Comparison of ENCODE assay signal across 8 cellular contexts in the genomic region with DNA sequence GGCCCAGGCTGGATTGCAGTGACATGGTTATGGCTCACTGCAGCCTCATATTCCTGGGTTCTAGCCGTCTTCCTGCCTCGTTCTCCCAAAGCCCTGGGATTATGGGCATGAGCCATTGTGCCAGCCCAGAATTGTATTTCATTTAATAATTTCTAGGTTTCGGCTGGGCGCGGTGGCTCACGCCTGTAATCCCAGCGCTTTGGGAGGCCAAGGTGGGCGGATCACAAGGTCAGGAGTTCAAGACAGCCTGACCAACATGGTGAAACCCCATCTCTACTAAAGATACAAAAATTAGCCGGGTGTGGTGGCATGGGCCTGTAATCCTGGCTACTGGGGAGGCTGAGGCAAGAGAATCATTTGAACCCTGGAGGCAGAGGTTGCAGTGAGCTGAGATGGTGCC. TPM values are rescaled to one million over a fixed set of nuclear protein-coding genes. Genes with fewer than 3 reads are reported as not detected.
DNase-seq lines count a peak whose midpoint lies in the region; ATAC-seq and TF ChIP-seq lines count a peak whose summit lies in the region.
"Not testable (repeated sequence)": the region's sequence is repeated elsewhere in the genome, so short reads cannot be mapped to it uniquely, and the experiment has no call there.

No MANE protein-coding gene starts in this region.

- intact Hi-C loops in CD4-positive, alpha-beta T cell (cut with DNase I, micrococcal nuclease) = loop anchor here in 1 of 2 experiments (5.0 to 10.0 kb wide), 2 partner anchors 90 to 522 kb away; a partner anchor contains a TSS

- POLR2A ChIA-PET in CD4-positive, alpha-beta T cell (lab: Charles Lee) = interaction anchor here (1.2 kb wide), 1 partner anchor 11 kb away, joined by 3 read pairs; no protein-coding TSS in a partner anchor

- peaks cover 77% of the 10 kb centered on the region for H3K36me3 Mint-ChIP-seq in CD4-positive, alpha-beta T cell (ENCODE audit: low read depth)
- H3K36me3 Mint-ChIP-seq in IgD-negative memory B cell = not testable (repeated sequence)
- peaks cover 59% of the 10 kb centered on the region for H3K36me3 Mint-ChIP-seq in endodermal cell (ENCODE audit: low read depth)

- WGBS in endodermal cell (ENCODE audit: insufficient coverage in 1 of 2, insufficient read length in 1 of 2), 2 experiments = 93 to 98% methylated on average over 7 to 9 of the region's 9 CpGs

- H3K27ac ChIP-seq in CD4-positive, alpha-beta T cell (ENCODE audit: low read depth, low read length); endodermal cell (ENCODE audit: low read depth, low read length); iPS-20b (ENCODE audit: low read length): not testable (repeated sequence)
- peak overlapping the region; percentile 99; the same call in 1 of the 2 replicates for H3K27ac ChIP-seq in VCaP
- peak overlapping the region; percentile 100 for H3K27ac ChIP-seq in subcutaneous abdominal adipose tissue (ENCODE audit: low read depth, low read length)

- H3K4me3 Mint-ChIP-seq in CD4-positive, alpha-beta T cell = peak overlapping the region; percentile 95
- H3K4me3 Mint-ChIP-seq in IgD-negative memory B cell = peak overlapping the region; percentile 12 to 99 (median 98)
- H3K4me3 Mint-ChIP-seq in endodermal cell = peak overlapping the region; percentile 100

- H3K9me3 Mint-ChIP-seq in CD4-positive, alpha-beta T cell; IgD-negative memory B cell; endodermal cell: not testable (repeated sequence)

- not testable (repeated sequence) for H3K9me3 ChIP-seq in CD4-positive, alpha-beta T cell (ENCODE audit: control insufficient read depth, low read length); adipocyte (ENCODE audit: control insufficient read depth, low read length); endodermal cell (ENCODE audit: control insufficient read depth, low read length); iPS-20b (ENCODE audit: insufficient read depth, low read depth, low read length); neuron (ENCODE audit: low read length); subcutaneous abdominal adipose tissue (ENCODE audit: control insufficient read depth in 5 of 5, low read length in 5 of 5)

- H3K9ac ChIP-seq in adipocyte (ENCODE audit: low read length) (peak overlapping the region; percentile 100), iPS-20b (ENCODE audit: low read depth, low read length) (peak overlapping the region; percentile 99; the same call in 1 of the 2 replicates)
- not testable (repeated sequence) for H3K9ac ChIP-seq in endodermal cell (ENCODE audit: extremely low read depth, low read length, poor library complexity, severe bottlenecking); subcutaneous abdominal adipose tissue (ENCODE audit: low read length in 5 of 5)

- H3K27me3 Mint-ChIP-seq in CD4-positive, alpha-beta T cell; IgD-negative memory B cell; endodermal cell (ENCODE audit: insufficient read depth): not testable (repeated sequence)

- H3K4me3 ChIP-seq in adipocyte (ENCODE audit: low read length) (peak overlapping the region; percentile 97), endodermal cell (ENCODE audit: low read length) (peak overlapping the region; percentile 87), iPS-20b (ENCODE audit: low read length) (peak overlapping the region; percentile 98), neuron (ENCODE audit: low read length) (peak overlapping the region; percentile 76), subcutaneous abdominal adipose tissue (ENCODE audit: low read depth in 1 of 5, low read length in 5 of 5) (peak overlapping the region; percentile 44 to 100 (median 88))

- not testable (repeated sequence) for H3K27me3 ChIP-seq in CD4-positive, alpha-beta T cell (ENCODE audit: control insufficient read depth, insufficient read depth, low read length); adipocyte (replicated peaks; ENCODE audit: control insufficient read depth, insufficient read depth, low read length); endodermal cell (ENCODE audit: control insufficient read depth, insufficient read depth, low read length, poor library complexity, severe bottlenecking); iPS-20b (ENCODE audit: insufficient read depth, low read length); neuron (ENCODE audit: insufficient read depth, low read length); subcutaneous abdominal adipose tissue (ENCODE audit: control insufficient read depth in 5 of 5, insufficient read depth in 4 of 5, low read length in 5 of 5)

- ATAC-seq in CD4-positive, alpha-beta T cell (ENCODE audit: poor library complexity) = not testable (repeated sequence)

- not testable (repeated sequence) for H3K27ac Mint-ChIP-seq in CD4-positive, alpha-beta T cell; IgD-negative memory B cell; endodermal cell

- not testable (repeated sequence) for TF ChIP-seq CTCF in CD4-positive, alpha-beta T cell (IDR thresholded peaks at IDR 0.05); VCaP (conservative IDR thresholded peaks at IDR 0.05); endodermal cell (conservative IDR thresholded peaks at IDR 0.05)

- CTCF ChIA-PET in CD4-positive, alpha-beta T cell (lab: Charles Lee) = not testable (repeated sequence)

- H3K4me1 ChIP-seq in adipocyte (ENCODE audit: control insufficient read depth, insufficient read depth, low read length) (peaks cover 51% of the 10 kb centered on the region), neuron (ENCODE audit: insufficient read depth, low read length) (peaks cover 15% of the 10 kb centered on the region), subcutaneous abdominal adipose tissue (ENCODE audit: control insufficient read depth in 5 of 5, insufficient read depth in 5 of 5, low read length in 5 of 5) (peaks cover 1 to 65% (median 62%) of the 10 kb centered on the region in 5 donors)
- not testable (repeated sequence) for H3K4me1 ChIP-seq in endodermal cell (ENCODE audit: control insufficient read depth, insufficient read depth, low read length); iPS-20b (ENCODE audit: insufficient read depth, low read length)

- not testable (repeated sequence) for DNase-seq in CD4-positive, alpha-beta T cell; adipocyte (ENCODE audit: low read depth); endodermal cell

- not testable (repeated sequence) for H2AFZ ChIP-seq in neuron (ENCODE audit: low read depth, low read length)

- H3K4me1 Mint-ChIP-seq in CD4-positive, alpha-beta T cell (ENCODE audit: low read depth) = peaks cover 61% of the 10 kb centered on the region
- peaks cover 40 to 45% (median 44%) of the 10 kb centered on the region in 3 donors for H3K4me1 Mint-ChIP-seq in IgD-negative memory B cell
- peaks cover 18% of the 10 kb centered on the region for H3K4me1 Mint-ChIP-seq in endodermal cell

- H3K36me3 ChIP-seq in adipocyte (ENCODE audit: control insufficient read depth, insufficient read depth, low read length, severe bottlenecking) = peaks cover 33% of the 10 kb centered on the region
- H3K36me3 ChIP-seq in endodermal cell (ENCODE audit: control insufficient read depth, insufficient read depth, low read length) = peaks cover 56% of the 10 kb centered on the region
- peaks cover 65% of the 10 kb centered on the region for H3K36me3 ChIP-seq in iPS-20b (ENCODE audit: insufficient read depth, low read depth, low read length)
- peaks cover 48% of the 10 kb centered on the region for H3K36me3 ChIP-seq in neuron (ENCODE audit: insufficient read depth, low read length)
- H3K36me3 ChIP-seq in subcutaneous abdominal adipose tissue (ENCODE audit: control insufficient read depth in 5 of 5, insufficient read depth in 5 of 5, low read length in 5 of 5) = peaks cover 7 to 31% (median 18%) of the 10 kb centered on the region in 5 donors

RNA-seq across cellular contexts. Expression of a gene that starts 2.8 kb away (rescaled TPM):
- total RNA-seq in CD4-positive, alpha-beta T cell = 100 to 1,000 TPM; 252 to 262 TPM
- 141 TPM for polyA plus RNA-seq in IgD-negative memory B cell
- total RNA-seq in endodermal cell = 100 to 1,000 TPM; 234 to 255 TPM
- 230 TPM for polyA plus RNA-seq in endodermal cell (2013, experiment 1 of 2)
- 217 TPM for polyA plus RNA-seq in endodermal cell (2013, experiment 2 of 2)

RNA-seq across cellular contexts. Expression of a gene that starts 10.8 kb away (rescaled TPM):
- 10 to 100 TPM; 12.8 to 15.9 TPM for total RNA-seq in CD4-positive, alpha-beta T cell
- 9.6 TPM for polyA plus RNA-seq in IgD-negative memory B cell
- total RNA-seq in endodermal cell = 10 to 100 TPM; 33.7 to 52.2 TPM
- 55.9 TPM for polyA plus RNA-seq in endodermal cell (2013, experiment 1 of 2)
- polyA plus RNA-seq in endodermal cell (2013, experiment 2 of 2) = 43.6 TPM
